26 cellular contexts compared by ENCODE assay signal in the genomic region with DNA sequence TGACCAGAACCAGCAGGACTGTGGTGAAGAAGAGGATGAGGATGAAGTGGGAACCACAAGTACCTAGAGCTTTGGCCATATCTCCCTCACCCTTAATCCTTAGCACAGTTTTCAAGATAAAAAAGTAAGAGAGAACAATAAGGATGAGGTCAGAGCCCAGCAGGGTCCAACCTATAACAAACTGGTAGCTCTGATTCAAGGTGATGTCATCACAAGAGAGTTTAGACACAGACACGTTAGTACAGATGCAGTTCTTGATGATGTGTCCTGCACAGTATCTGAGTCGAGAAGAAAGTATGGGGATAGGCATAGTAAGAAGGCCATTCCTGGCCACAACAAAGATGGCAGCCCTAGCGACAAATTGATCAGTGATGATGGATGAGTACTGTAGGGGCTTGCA. TPM values are rescaled to one million over a fixed set of nuclear protein-coding genes. Genes with fewer than 3 reads are reported as not detected.
A peak's percentile ranks its signal among the peaks of the same experiment; 100 is the strongest.
DNase-seq lines count a peak whose midpoint lies in the region; TF ChIP-seq lines count a peak whose summit lies in the region.
"Had no signal": no experiment of that assay in that cellular context is flagged by ENCODE, and none has a peak within 500 bp of the region (broad histone marks: within the 10 kb centered on the region; RNA-seq: fewer than 3 reads in every experiment).

No MANE protein-coding gene starts in this region.

- H3K79me2 ChIP-seq in mammary epithelial cell (ENCODE audit: insufficient read depth, low read length) = no peaks in the 10 kb centered on the region

- H3K9me3 ChIP-seq in mammary epithelial cell (replicated peaks; ENCODE audit: insufficient read depth, low read length) (no peaks in the 10 kb centered on the region), MG63 (no peaks in the 10 kb centered on the region)
- H3K9me3 ChIP-seq: Caco-2 had no signal

- TF ChIP-seq CTCF in mammary epithelial cell (conservative IDR thresholded peaks at IDR 0.05 in 1 of 2, IDR thresholded peaks at IDR 0.05 in 1 of 2; ENCODE audit: extremely low read depth in 1 of 2, insufficient read depth in 1 of 2, low read depth in 1 of 2, low read length in 2 of 2) (no peak), MCF 10A (IDR thresholded peaks at IDR 0.05; ENCODE audit: unreplicated experiment) (no peak), epithelial cell of esophagus (IDR thresholded peaks at IDR 0.05; ENCODE audit: insufficient read depth, low read depth, low read length, missing control alignments) (no peak)

- no peaks in the 10 kb centered on the region for H3K4me1 Mint-ChIP-seq in MCF 10A (ENCODE audit: insufficient read depth, unreplicated experiment)
- no peaks in the 10 kb centered on the region for H3K4me1 Mint-ChIP-seq in activated T-helper 1 cell treated with anti-CD3 and anti-CD28 coated beads, Interleukin-12 subunit alpha, Interleukin-12 subunit beta, Interleukin-2, Interleukin-4 antibody, amounts not matched to agents 30 ng/mL and 10 ng/mL and 1 ng/mL, durations not matched to agents 14 hours and 24 hours and 36 hours (ENCODE audit: low read depth)
- H3K4me1 Mint-ChIP-seq: CD4-positive, alpha-beta memory T cell had no signal

- H2AFZ ChIP-seq in mammary epithelial cell (ENCODE audit: low read depth, low read length) = peak overlapping the region; percentile 21

- no peak overlapping the region for H3K27ac Mint-ChIP-seq in MCF 10A (ENCODE audit: low read depth, unreplicated experiment)
- H3K27ac Mint-ChIP-seq in activated T-helper 1 cell treated with anti-CD3 and anti-CD28 coated beads, Interleukin-12 subunit alpha, Interleukin-12 subunit beta, Interleukin-2, Interleukin-4 antibody, amounts not matched to agents 30 ng/mL and 10 ng/mL and 1 ng/mL, durations not matched to agents 14 hours and 24 hours and 36 hours = no peak overlapping the region

- 24% methylated on average over 3 of the region's 3 CpGs for WGBS in mammary epithelial cell (ENCODE audit: low coverage, missing lambda C conversion rate)

- BruUV-seq in mammary epithelial cell (replicated peaks; lab: Mats Ljungman, UMichigan) (no TSS peak), MCF 10A (replicated peaks; lab: Mats Ljungman, UMichigan) (no TSS peak)

- no peak overlapping the region for H3K9ac ChIP-seq in mammary epithelial cell (ENCODE audit: insufficient read depth, low read length)
- H3K9ac ChIP-seq: BLaER1 treated with 17β-estradiol and CSF1 and Interleukin-3, amounts not matched to agents 10 nM and 100 nM had no signal

- H3K36me3 ChIP-seq in mammary epithelial cell (ENCODE audit: insufficient read depth, low read length) (no peaks in the 10 kb centered on the region), MG63 (no peaks in the 10 kb centered on the region)
- H3K36me3 ChIP-seq: BLaER1 treated with 17β-estradiol and CSF1 and Interleukin-3, amounts not matched to agents 10 nM and 100 nM had no signal

- dilution Hi-C loops in mammary epithelial cell (cut with HindIII; ENCODE audit: low sequenced_read_pairs) = no loop called here

- H3K36me3 Mint-ChIP-seq in MCF 10A (ENCODE audit: insufficient read depth, unreplicated experiment) = no peaks in the 10 kb centered on the region
- H3K36me3 Mint-ChIP-seq in activated T-helper 1 cell treated with anti-CD3 and anti-CD28 coated beads, Interleukin-12 subunit alpha, Interleukin-12 subunit beta, Interleukin-2, Interleukin-4 antibody, amounts not matched to agents 30 ng/mL and 10 ng/mL and 1 ng/mL, durations not matched to agents 14 hours and 24 hours and 36 hours (ENCODE audit: low read depth) = no peaks in the 10 kb centered on the region

- H3K27me3 Mint-ChIP-seq in MCF 10A (ENCODE audit: insufficient read depth, unreplicated experiment) = peaks cover 12% of the 10 kb centered on the region
- H3K27me3 Mint-ChIP-seq in activated T-helper 1 cell treated with anti-CD3 and anti-CD28 coated beads, Interleukin-12 subunit alpha, Interleukin-12 subunit beta, Interleukin-2, Interleukin-4 antibody, amounts not matched to agents 30 ng/mL and 10 ng/mL and 1 ng/mL, durations not matched to agents 14 hours and 24 hours and 36 hours (ENCODE audit: insufficient read depth) = peaks cover 4% of the 10 kb centered on the region

- intact Hi-C loops in mammary epithelial cell (cut with micrococcal nuclease) = no loop called here
- intact Hi-C loops in MCF 10A (cut with micrococcal nuclease) = no loop called here
- intact Hi-C loops in activated T-helper 1 cell treated with anti-CD3 and anti-CD28 coated beads, Interleukin-12 subunit alpha, Interleukin-12 subunit beta, Interleukin-2, Interleukin-4 antibody, amounts not matched to agents 30 ng/mL and 10 ng/mL and 1 ng/mL, durations not matched to agents 14 hours and 24 hours and 36 hours (cut with micrococcal nuclease) = no loop called here

- H3K27me3 ChIP-seq in mammary epithelial cell (ENCODE audit: insufficient read depth, low read length) = peaks cover 6% of the 10 kb centered on the region
- peaks cover 4% of the 10 kb centered on the region; the same call in 1 of the 2 replicates for H3K27me3 ChIP-seq in MG63
- H3K27me3 ChIP-seq: BLaER1 treated with 17β-estradiol and CSF1 and Interleukin-3, amounts not matched to agents 10 nM and 100 nM had no signal

- H3K4me3 ChIP-seq in mammary epithelial cell (replicated peaks in 1 of 3; ENCODE audit: insufficient read depth in 1 of 3, low read depth in 2 of 3, low read length in 3 of 3) (no peak overlapping the region), MG63 (no peak overlapping the region), epithelial cell of esophagus (ENCODE audit: low read length) (no peak overlapping the region)
- H3K4me3 ChIP-seq: BLaER1 treated with 17β-estradiol and CSF1 and Interleukin-3, amounts not matched to agents 10 nM and 100 nM had no signal

- POLR2A ChIA-PET in MCF 10A (lab: Yijun Ruan, JAX) = interaction anchor here (0.7 kb wide), 1 partner anchor 86 kb away, joined by 6 read pairs; no protein-coding TSS in a partner anchor

- no peaks in the 10 kb centered on the region for H4K20me1 ChIP-seq in mammary epithelial cell (ENCODE audit: insufficient read depth, low read length)
- H4K20me1 ChIP-seq: BLaER1 treated with 17β-estradiol and CSF1 and Interleukin-3, amounts not matched to agents 10 nM and 100 nM had no signal

- CTCF ChIA-PET in mammary epithelial cell (lab: Charles Lee; ENCODE audit: low non-redundant PET) (no interaction called here), MCF 10A (lab: Yijun Ruan, JAX) (interaction anchor here (0.6 to 0.7 kb wide), 2 partner anchors 26 to 386 kb away, joined by 3 to 4 read pairs; no protein-coding TSS in a partner anchor)

- DNase-seq in mammary epithelial cell (peak; percentile 64), MCF 10A (ENCODE audit: unreplicated experiment) (no peak), MG63 (peak; percentile 7), epithelial cell of esophagus (ENCODE audit: low read depth) (peak; percentile 51), NCI-H1105 treated with DMSO at 0.1 percent for 48 hours (lab: John Stamatoyannopoulos, UW) (no peak), inferior parietal cortex (ENCODE audit: extremely low spot score) (no peak), NAMALWA (ENCODE audit: low spot score) (no peak)
- no peak for DNase-seq in activated T-helper 1 cell treated with anti-CD3 and anti-CD28 coated beads, Interleukin-12 subunit alpha, Interleukin-12 subunit beta, Interleukin-2, Interleukin-4 antibody, amounts not matched to agents 30 ng/mL and 10 ng/mL and 1 ng/mL, durations not matched to agents 14 hours and 24 hours and 36 hours (ENCODE audit: low spot score)
- DNase-seq: Caco-2; CD4-positive, alpha-beta memory T cell; DMS 273 treated with DMSO at 0.1 percent for 48 hours; DMS79 treated with DMSO at 0.1 percent for 48 hours; GOT3; HCEC 1CT; NCI-H1105; NCI-H2081 treated with DMSO at 0.1 percent for 48 hours; NCI-H2171 treated with DMSO at 0.1 percent for 48 hours; NCI-H446; NCI-H526; Right ventricle myocardium superior had no signal

- H3K27ac ChIP-seq in mammary epithelial cell (ENCODE audit: insufficient read depth, low read depth, low read length) = no peak overlapping the region
- H3K27ac ChIP-seq: 22Rv1; BLaER1 treated with 17β-estradiol and CSF1 and Interleukin-3, amounts not matched to agents 10 nM and 100 nM had no signal

- H3K9me3 Mint-ChIP-seq in MCF 10A (ENCODE audit: unreplicated experiment) = peaks cover 32% of the 10 kb centered on the region
- peaks cover 15% of the 10 kb centered on the region for H3K9me3 Mint-ChIP-seq in activated T-helper 1 cell treated with anti-CD3 and anti-CD28 coated beads, Interleukin-12 subunit alpha, Interleukin-12 subunit beta, Interleukin-2, Interleukin-4 antibody, amounts not matched to agents 30 ng/mL and 10 ng/mL and 1 ng/mL, durations not matched to agents 14 hours and 24 hours and 36 hours

- no peaks in the 10 kb centered on the region for H3K4me1 ChIP-seq in mammary epithelial cell (ENCODE audit: insufficient read depth, low read length)
- H3K4me1 ChIP-seq: BLaER1 treated with 17β-estradiol and CSF1 and Interleukin-3, amounts not matched to agents 10 nM and 100 nM; Caco-2 had no signal

- H3K4me3 Mint-ChIP-seq in MCF 10A (ENCODE audit: unreplicated experiment) = no peak overlapping the region
- H3K4me3 Mint-ChIP-seq in activated T-helper 1 cell treated with anti-CD3 and anti-CD28 coated beads, Interleukin-12 subunit alpha, Interleukin-12 subunit beta, Interleukin-2, Interleukin-4 antibody, amounts not matched to agents 30 ng/mL and 10 ng/mL and 1 ng/mL, durations not matched to agents 14 hours and 24 hours and 36 hours = no peak overlapping the region
- H3K4me3 Mint-ChIP-seq: CD4-positive, alpha-beta memory T cell had no signal

- no peak overlapping the region for H3K4me2 ChIP-seq in mammary epithelial cell (ENCODE audit: insufficient read depth, low read depth, low read length)
- H3K4me2 ChIP-seq: BLaER1 treated with 17β-estradiol and CSF1 and Interleukin-3, amounts not matched to agents 10 nM and 100 nM had no signal

- in situ Hi-C loops in mammary epithelial cell (cut with MboI; ENCODE audit: low sequenced_read_pairs in 2 of 2) = no loop called here

RNA-seq across cellular contexts. Expression of a gene that starts 0.6 kb away (rescaled TPM):
- not detected for total RNA-seq in mammary epithelial cell
- polyA plus RNA-seq in mammary epithelial cell = not detected
- not detected for polyA minus RNA-seq in mammary epithelial cell
- not detected in 2 replicates for total RNA-seq in MCF 10A (2022)
- total RNA-seq in MG63 (2014; rRNA removed; shearing (Covaris generic); ENCODE audit: low replicate concordance) = not detected in 2 replicates
- total RNA-seq in activated T-helper 1 cell treated with anti-CD3 and anti-CD28 coated beads, Interleukin-12 subunit alpha, Interleukin-12 subunit beta, Interleukin-2, Interleukin-4 antibody, amounts not matched to agents 30 ng/mL and 10 ng/mL and 1 ng/mL, durations not matched to agents 14 hours and 24 hours and 36 hours = not detected in 2 replicates
- total RNA-seq: Caco-2; CD4-positive, alpha-beta memory T cell; G401; LHCN-M2; OCI-LY7; Right ventricle myocardium superior; SK-MEL-5 had no signal
- polyA plus RNA-seq: CD4-positive, alpha-beta memory T cell had no signal

RNA-seq across cellular contexts. Expression of a gene that starts 19.1 kb away (rescaled TPM):
- not detected for total RNA-seq in mammary epithelial cell
- not detected for polyA plus RNA-seq in mammary epithelial cell
- not detected for polyA minus RNA-seq in mammary epithelial cell
- total RNA-seq in MCF 10A (2022) = not detected in 2 replicates
- not detected in 2 replicates for total RNA-seq in MG63 (2014; rRNA removed; shearing (Covaris generic); ENCODE audit: low replicate concordance)
- total RNA-seq in activated T-helper 1 cell treated with anti-CD3 and anti-CD28 coated beads, Interleukin-12 subunit alpha, Interleukin-12 subunit beta, Interleukin-2, Interleukin-4 antibody, amounts not matched to agents 30 ng/mL and 10 ng/mL and 1 ng/mL, durations not matched to agents 14 hours and 24 hours and 36 hours = 0.20 TPM in 1 of 2 replicates, not detected in the other
- total RNA-seq: Caco-2; CD4-positive, alpha-beta memory T cell; G401; LHCN-M2; OCI-LY7; Right ventricle myocardium superior; SK-MEL-5 had no signal
- polyA plus RNA-seq: CD4-positive, alpha-beta memory T cell had no signal

RNA-seq across cellular contexts. Expression of a gene that starts 25.7 kb away (rescaled TPM):
- total RNA-seq in mammary epithelial cell = not detected
- not detected for polyA plus RNA-seq in mammary epithelial cell
- polyA minus RNA-seq in mammary epithelial cell = not detected
- total RNA-seq in MCF 10A (2022) = not detected in 2 replicates
- total RNA-seq in MG63 (2014; rRNA removed; shearing (Covaris generic); ENCODE audit: low replicate concordance) = not detected in 2 replicates
- not detected in 2 replicates for total RNA-seq in activated T-helper 1 cell treated with anti-CD3 and anti-CD28 coated beads, Interleukin-12 subunit alpha, Interleukin-12 subunit beta, Interleukin-2, Interleukin-4 antibody, amounts not matched to agents 30 ng/mL and 10 ng/mL and 1 ng/mL, durations not matched to agents 14 hours and 24 hours and 36 hours
- total RNA-seq: Caco-2; CD4-positive, alpha-beta memory T cell; G401; LHCN-M2; OCI-LY7; Right ventricle myocardium superior; SK-MEL-5 had no signal
- polyA plus RNA-seq: CD4-positive, alpha-beta memory T cell had no signal

RNA-seq across cellular contexts. Expression of a gene that starts 39.0 kb away (rescaled TPM):
- total RNA-seq in mammary epithelial cell = not detected
- not detected for polyA plus RNA-seq in mammary epithelial cell
- not detected for polyA minus RNA-seq in mammary epithelial cell
- total RNA-seq in MCF 10A (2022) = not detected in 2 replicates
- total RNA-seq in MG63 (2014; rRNA removed; shearing (Covaris generic); ENCODE audit: low replicate concordance) = not detected in 2 replicates
- total RNA-seq in activated T-helper 1 cell treated with anti-CD3 and anti-CD28 coated beads, Interleukin-12 subunit alpha, Interleukin-12 subunit beta, Interleukin-2, Interleukin-4 antibody, amounts not matched to agents 30 ng/mL and 10 ng/mL and 1 ng/mL, durations not matched to agents 14 hours and 24 hours and 36 hours = not detected in 2 replicates
- total RNA-seq: Caco-2; CD4-positive, alpha-beta memory T cell; G401; LHCN-M2; Right ventricle myocardium superior; SK-MEL-5 had no signal
- polyA plus RNA-seq: CD4-positive, alpha-beta memory T cell had no signal

Comparison
In these comparisons a context has a peak if more than half of its experiments do, and no peak if none do; other contexts are left out.
1. DNase-seq: peak in mammary epithelial cell (single experiment), MG63 (single experiment) and epithelial cell of esophagus (single experiment); none in MCF 10A (single experiment), NCI-H1105 treated with DMSO at 0.1 percent for 48 hours (single experiment), inferior parietal cortex (single experiment), activated T-helper 1 cell treated with anti-CD3 and anti-CD28 coated beads, Interleukin-12 subunit alpha, Interleukin-12 subunit beta, Interleukin-2, Interleukin-4 antibody, amounts not matched to agents 30 ng/mL and 10 ng/mL and 1 ng/mL, durations not matched to agents 14 hours and 24 hours and 36 hours (single experiment) and NAMALWA (single experiment).